Comparison of ENCODE assay signal across 20 cellular contexts in genomic region chr4:139039044-139039443, GRCh38.
"Had no signal": no experiment of that assay in that cellular context is flagged by ENCODE, and none has a peak within 500 bp of the region (broad histone marks: within the 10 kb centered on the region; RNA-seq: fewer than 3 reads in every experiment).

No MANE protein-coding gene starts in this region.

- H3K4me3 ChIP-seq: K562 had no signal

- H3K27ac ChIP-seq: HL-60, KMS-11 had no signal

- ATAC-seq: K562, SK-N-SH treated with all-trans-retinoic acid at 6 μM for 48 hours had no signal

- DNase-seq: Kasumi-1, NCI-H1092, NCI-H1105 treated with DMSO at 0.1 percent for 48 hours, NCI-H1417 treated with DMSO at 0.1 percent for 48 hours, NCI-H146, NCI-H1694 treated with DMSO at 0.1 percent for 48 hours, NCI-H1930, NCI-H2081, NCI-H2107, NCI-H2227 treated with DMSO at 0.1 percent for 48 hours, NCI-H524, NCI-H526 treated with DMSO at 0.1 percent for 48 hours, NCI-H774, RPMI8226, SHP77 had no signal

- H3K9me3 Mint-ChIP-seq: IgD-negative memory B cell had no signal

- H3K27me3 Mint-ChIP-seq: IgD-negative memory B cell had no signal

- H3K36me3 Mint-ChIP-seq: IgD-negative memory B cell had no signal

- H3K4me3 Mint-ChIP-seq: IgD-negative memory B cell had no signal

- H3K9ac ChIP-seq: KMS-11 had no signal
